In genomic region chr5:109411175-109411514, GRCh38 we compare ENCODE assay signal across 8 cellular contexts. TPM values are rescaled to one million over a fixed set of nuclear protein-coding genes. Genes with fewer than 3 reads are reported as not detected.
A peak's percentile ranks its signal among the peaks of the same experiment; 100 is the strongest.
DNase-seq lines count a peak whose midpoint lies in the region; ATAC-seq and TF ChIP-seq lines count a peak whose summit lies in the region.

No MANE protein-coding gene starts in this region.

- POLR2A ChIA-PET in activated CD8-positive, alpha-beta T cell treated with anti-CD3 and anti-CD28 coated beads, Interleukin-2, amount 10 ng/mL, durations not matched to agents 7 days and 5 days (lab: Charles Lee): interaction anchor here (1.2 to 2.6 kb wide), 3 partner anchors 278 to 1029 kb away, joined by 5 to 15 read pairs (median 10); partner anchors contain the start of genes FBXL17 and MAN2A1

- CTCF ChIA-PET in activated CD8-positive, alpha-beta T cell treated with anti-CD3 and anti-CD28 coated beads, Interleukin-2, amount 10 ng/mL, durations not matched to agents 7 days and 5 days (lab: Charles Lee): no interaction called here

- no peak for ATAC-seq in activated CD8-positive, alpha-beta T cell treated with anti-CD3 and anti-CD28 coated beads, Interleukin-2, amount 10 ng/mL, durations not matched to agents 7 days and 5 days
- ATAC-seq in stimulated activated memory B cell treated with anti-CD40 and anti-IgM and Interleukin-4, amounts not matched to agents 10 μg/mL and 1 μg/mL and 100 μg/mL, for 72 hours: no peak

- no peaks in the 10 kb centered on the region for H3K36me3 ChIP-seq in iPS-15b (ENCODE audit: control insufficient read depth, insufficient read depth, low read length)

- H3K27me3 ChIP-seq in iPS-15b (ENCODE audit: control insufficient read depth, insufficient read depth, low read length): no peaks in the 10 kb centered on the region

- H3K9me3 Mint-ChIP-seq in activated CD8-positive, alpha-beta T cell treated with anti-CD3 and anti-CD28 coated beads, Interleukin-2, amount 10 ng/mL, durations not matched to agents 7 days and 5 days (ENCODE audit: insufficient read depth): peaks cover 14% of the 10 kb centered on the region
- peaks cover 7% of the 10 kb centered on the region for H3K9me3 Mint-ChIP-seq in stimulated activated memory B cell treated with anti-CD40 and anti-IgM and Interleukin-4, amounts not matched to agents 10 μg/mL and 1 μg/mL and 100 μg/mL, for 72 hours

- H3K4me1 Mint-ChIP-seq in activated CD8-positive, alpha-beta T cell treated with anti-CD3 and anti-CD28 coated beads, Interleukin-2, amount 10 ng/mL, durations not matched to agents 7 days and 5 days (ENCODE audit: low read depth): peaks cover 24% of the 10 kb centered on the region
- H3K4me1 Mint-ChIP-seq in stimulated activated memory B cell treated with anti-CD40 and anti-IgM and Interleukin-4, amounts not matched to agents 10 μg/mL and 1 μg/mL and 100 μg/mL, for 72 hours: peaks cover 24% of the 10 kb centered on the region

- H3K4me1 ChIP-seq in iPS-15b (ENCODE audit: control insufficient read depth, insufficient read depth, low read length): peaks cover 16% of the 10 kb centered on the region

- H3K27me3 Mint-ChIP-seq in activated CD8-positive, alpha-beta T cell treated with anti-CD3 and anti-CD28 coated beads, Interleukin-2, amount 10 ng/mL, durations not matched to agents 7 days and 5 days (ENCODE audit: low read depth): no peaks in the 10 kb centered on the region
- H3K27me3 Mint-ChIP-seq in stimulated activated memory B cell treated with anti-CD40 and anti-IgM and Interleukin-4, amounts not matched to agents 10 μg/mL and 1 μg/mL and 100 μg/mL, for 72 hours: no peaks in the 10 kb centered on the region

- DNase-seq in HFF-Myc (ENCODE audit: extremely low read depth, low read depth) (no peak), DMS 273 treated with DMSO at 0.1 percent for 48 hours (lab: John Stamatoyannopoulos, UW) (no peak), AG08396 (ENCODE audit: low spot score) (no peak), NCI-H187 treated with DMSO at 0.1 percent for 48 hours (lab: John Stamatoyannopoulos, UW) (no peak), NCI-H2081 (lab: John Stamatoyannopoulos, UW) (no peak)
- DNase-seq in activated CD8-positive, alpha-beta T cell treated with anti-CD3 and anti-CD28 coated beads, Interleukin-2, amount 10 ng/mL, durations not matched to agents 7 days and 5 days: no peak

- H3K4me3 Mint-ChIP-seq in activated CD8-positive, alpha-beta T cell treated with anti-CD3 and anti-CD28 coated beads, Interleukin-2, amount 10 ng/mL, durations not matched to agents 7 days and 5 days: peak overlapping the region; percentile 100
- H3K4me3 Mint-ChIP-seq in stimulated activated memory B cell treated with anti-CD40 and anti-IgM and Interleukin-4, amounts not matched to agents 10 μg/mL and 1 μg/mL and 100 μg/mL, for 72 hours: peak overlapping the region; percentile 95

- no peaks in the 10 kb centered on the region for H3K9me3 ChIP-seq in iPS-15b (ENCODE audit: control insufficient read depth, insufficient read depth, low read length)

- TF ChIP-seq CTCF in HFF-Myc (IDR thresholded peaks at IDR 0.05; ENCODE audit: low read depth, low read length, missing control alignments): no peak

- peak overlapping the region; percentile 92 for H3K9ac ChIP-seq in iPS-15b (ENCODE audit: low read depth, low read length)

- peak overlapping the region; percentile 75 for H3K4me3 ChIP-seq in HFF-Myc (replicated peaks; ENCODE audit: low read depth, low read length)
- peak overlapping the region; percentile 83 for H3K4me3 ChIP-seq in iPS-15b (ENCODE audit: low read depth, low read length)

- H3K36me3 Mint-ChIP-seq in activated CD8-positive, alpha-beta T cell treated with anti-CD3 and anti-CD28 coated beads, Interleukin-2, amount 10 ng/mL, durations not matched to agents 7 days and 5 days (ENCODE audit: low read depth): peaks cover 22% of the 10 kb centered on the region
- peaks cover 10% of the 10 kb centered on the region for H3K36me3 Mint-ChIP-seq in stimulated activated memory B cell treated with anti-CD40 and anti-IgM and Interleukin-4, amounts not matched to agents 10 μg/mL and 1 μg/mL and 100 μg/mL, for 72 hours

- peak overlapping the region; percentile 100 for H3K27ac Mint-ChIP-seq in activated CD8-positive, alpha-beta T cell treated with anti-CD3 and anti-CD28 coated beads, Interleukin-2, amount 10 ng/mL, durations not matched to agents 7 days and 5 days
- H3K27ac Mint-ChIP-seq in stimulated activated memory B cell treated with anti-CD40 and anti-IgM and Interleukin-4, amounts not matched to agents 10 μg/mL and 1 μg/mL and 100 μg/mL, for 72 hours: peak overlapping the region; percentile 98

RNA-seq across cellular contexts. Expression of gene PJA2, which starts 1.4 kb away (rescaled TPM):
- total RNA-seq in activated CD8-positive, alpha-beta T cell treated with anti-CD3 and anti-CD28 coated beads, Interleukin-2, amount 10 ng/mL, durations not matched to agents 7 days and 5 days: 10 to 100 TPM; 50.2 to 53.5 TPM
